In the genomic region with DNA sequence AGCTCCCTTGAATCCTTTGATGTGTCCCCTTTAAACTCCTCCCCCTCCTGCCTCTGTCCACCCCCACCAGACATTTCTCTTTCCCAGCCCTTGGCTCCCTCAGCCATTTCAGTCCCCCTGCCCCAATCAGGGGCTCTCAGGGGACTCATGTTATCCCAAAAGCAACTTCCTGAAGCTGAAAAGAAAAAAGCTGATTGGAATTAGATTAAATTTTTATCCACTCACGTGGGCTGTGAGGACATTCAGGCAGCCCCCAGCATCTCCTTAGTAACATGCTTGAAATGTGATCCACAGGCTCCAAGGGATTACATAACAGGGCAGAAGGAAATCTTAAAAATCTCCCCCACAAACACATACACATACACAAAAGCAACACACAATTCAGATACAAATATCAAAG, we compare ENCODE assay signal across 24 cellular contexts.
A peak's percentile ranks its signal among the peaks of the same experiment; 100 is the strongest.
DNase-seq lines count a peak whose midpoint lies in the region; ATAC-seq, FAIRE-seq and TF ChIP-seq lines count a peak whose summit lies in the region.
"Had no signal": no experiment of that assay in that cellular context is flagged by ENCODE, and none has a peak within 500 bp of the region (broad histone marks: within the 10 kb centered on the region; RNA-seq: fewer than 3 reads in every experiment).

No MANE protein-coding gene starts in this region.

- no peak for TF ChIP-seq POLR2A in A549 (IDR thresholded peaks at IDR 0.05; ENCODE audit: low read length)
- TF ChIP-seq POLR2A in HCT116 (IDR thresholded peaks at IDR 0.05; ENCODE audit: borderline replicate concordance, extremely low read depth, insufficient read depth, insufficient read length), result no peak
- TF ChIP-seq POLR2A in gastrocnemius medialis (IDR thresholded peaks at IDR 0.05), result no peak

- no peaks in the 10 kb centered on the region for H3K9me3 ChIP-seq in A549
- H3K9me3 ChIP-seq in HCT116 (ENCODE audit: control insufficient read depth in 1 of 2, insufficient read depth in 1 of 2, low read depth in 1 of 2, low read length in 2 of 2), result no peaks in the 10 kb centered on the region
- H3K9me3 ChIP-seq in gastrocnemius medialis, result no peaks in the 10 kb centered on the region
- H3K9me3 ChIP-seq: gastroesophageal sphincter, lower lobe of right lung, ovary, tibial nerve had no signal

- H3K9ac ChIP-seq in HCT116 (ENCODE audit: low read length), result no peak overlapping the region
- H3K9ac ChIP-seq: BLaER1 treated with 17β-estradiol and CSF1 and Interleukin-3, amounts not matched to agents 10 nM and 100 nM; KMS-11 had no signal

- H3K4me1 Mint-ChIP-seq in naive thymus-derived CD8-positive, alpha-beta T cell, result peaks cover 0 to 6% (median under 1%) of the 10 kb centered on the region in 4 donors

- 43% methylated on average over 1 of the region's 1 CpG for WGBS in A549 (ENCODE audit: missing lambda C conversion rate)

- H3K4me3 Mint-ChIP-seq in naive thymus-derived CD8-positive, alpha-beta T cell, result no peak overlapping the region
- H3K4me3 Mint-ChIP-seq: activated CD4-positive, alpha-beta memory T cell treated with anti-CD3 and anti-CD28 coated beads, Interleukin-2, amount 10 ng/mL, durations not matched to agents 7 days and 5 days; H9; stimulated activated naive CD8-positive, alpha-beta T cell treated with anti-CD3 and anti-CD28 coated beads, Interleukin-15, amount 100 ng/mL, for 72 hours had no signal

- in situ Hi-C loops in gastrocnemius medialis (cut with MboI; ENCODE audit: low sequenced_read_pairs in 4 of 4), result no loop called here

- peaks cover 0 to 14% (median 0%) of the 10 kb centered on the region in 9 donors for H3K9me3 Mint-ChIP-seq in naive thymus-derived CD8-positive, alpha-beta T cell

- POLR2A ChIA-PET in A549 (lab: Yijun Ruan, JAX), result no interaction called here
- POLR2A ChIA-PET in HCT116 (lab: Charles Lee), result no interaction called here
- POLR2A ChIA-PET in naive thymus-derived CD8-positive, alpha-beta T cell (lab: Charles Lee), result no interaction called here

- peaks cover 1 to 24% (median 21%) of the 10 kb centered on the region in 5 donors for H3K27me3 Mint-ChIP-seq in naive thymus-derived CD8-positive, alpha-beta T cell

- CTCF ChIA-PET in A549 (lab: Yijun Ruan, JAX) (interaction anchor here (1.2 to 4.8 kb wide), 6 partner anchors 13 to 131 kb away, joined by 3 to 31 read pairs (median 3); partner anchors contain the start of gene NEURL3), HCT116 (lab: Charles Lee) (no interaction called here)

- H3K27me3 ChIP-seq in HCT116 (ENCODE audit: insufficient read depth, low read length) (no peaks in the 10 kb centered on the region), gastrocnemius medialis (no peaks in the 10 kb centered on the region)
- H3K27me3 ChIP-seq: BLaER1 treated with 17β-estradiol and CSF1 and Interleukin-3, amounts not matched to agents 10 nM and 100 nM; ovary; tibial nerve had no signal

- H3K27ac Mint-ChIP-seq in naive thymus-derived CD8-positive, alpha-beta T cell, result peak overlapping the region in 1 of 10 donors; percentile 72
- H3K27ac Mint-ChIP-seq: activated CD4-positive, alpha-beta memory T cell treated with anti-CD3 and anti-CD28 coated beads, Interleukin-2, amount 10 ng/mL, durations not matched to agents 7 days and 5 days; H9; stimulated activated naive CD8-positive, alpha-beta T cell treated with anti-CD3 and anti-CD28 coated beads, Interleukin-15, amount 100 ng/mL, for 72 hours had no signal

- H3K4me2 ChIP-seq in A549 (peak overlapping the region; percentile 15), HCT116 (ENCODE audit: low read length) (no peak overlapping the region)
- H3K4me2 ChIP-seq: BLaER1 treated with 17β-estradiol and CSF1 and Interleukin-3, amounts not matched to agents 10 nM and 100 nM; KMS-11 had no signal

- H3K9me2 ChIP-seq in HCT116 (ENCODE audit: insufficient read depth), result no peaks in the 10 kb centered on the region

- intact Hi-C loops in HCT116 (cut with micrococcal nuclease) (no loop called here), gastrocnemius medialis (cut with DNase I; ENCODE audit: low total_unique reads) (no loop called here)

- no peaks in the 10 kb centered on the region for H4K20me1 ChIP-seq in HCT116 (ENCODE audit: insufficient read depth)
- H4K20me1 ChIP-seq: BLaER1 treated with 17β-estradiol and CSF1 and Interleukin-3, amounts not matched to agents 10 nM and 100 nM had no signal

- TF ChIP-seq CTCF in A549 (IDR thresholded peaks at IDR 0.05) (no peak), HCT116 (IDR thresholded peaks at IDR 0.05 in 2 of 3, conservative IDR thresholded peaks at IDR 0.05 in 1 of 3; ENCODE audit: borderline replicate concordance in 1 of 3, insufficient read depth in 1 of 3, low read depth in 2 of 3, low read length in 2 of 3) (no peak), choroid plexus epithelial cell (conservative IDR thresholded peaks at IDR 0.05; ENCODE audit: low read depth, low read length) (no peak), gastrocnemius medialis (IDR thresholded peaks at IDR 0.05 in 4 of 5, conservative IDR thresholded peaks at IDR 0.05 in 1 of 5) (no peak)

- no peak for TF ChIP-seq EP300 in A549 (IDR thresholded peaks at IDR 0.05)

- H3K4me3 ChIP-seq in A549 (no peak overlapping the region), HCT116 (replicated peaks in 1 of 2; ENCODE audit: low read depth in 1 of 2, low read length in 2 of 2) (no peak overlapping the region), choroid plexus epithelial cell (ENCODE audit: low read depth, low read length) (no peak overlapping the region), gastrocnemius medialis (no peak overlapping the region)
- H3K4me3 ChIP-seq: BLaER1 treated with 17β-estradiol and CSF1 and Interleukin-3, amounts not matched to agents 10 nM and 100 nM; gastroesophageal sphincter; lower lobe of right lung; ovary; tibial nerve had no signal

- RAD21 ChIA-PET in HCT116 (lab: Charles Lee; ENCODE audit: low non-redundant PET in 1 of 2, low total read pairs in 2 of 2, uncharacterized antibody in 2 of 2, unreplicated experiment in 2 of 2), result no interaction called here

- peaks cover 0 to 4% (median 0%) of the 10 kb centered on the region in 3 donors for H3K36me3 Mint-ChIP-seq in naive thymus-derived CD8-positive, alpha-beta T cell

- no TSS peak for BruUV-seq in HCT116 (replicated peaks; lab: Mats Ljungman, UMichigan)

- no peaks in the 10 kb centered on the region for H3K79me2 ChIP-seq in HCT116 (ENCODE audit: insufficient read depth, low read length)

- H3K27ac ChIP-seq in A549 (peak overlapping the region in 1 of 2 experiments; percentile 5; a peak in 1 of 6 replicates), HCT116 (ENCODE audit: low read depth, low read length) (no peak overlapping the region), gastrocnemius medialis (no peak overlapping the region)
- H3K27ac ChIP-seq: BLaER1 treated with 17β-estradiol and CSF1 and Interleukin-3, amounts not matched to agents 10 nM and 100 nM; gastroesophageal sphincter; KMS-11; lower lobe of right lung; ovary; tibial nerve had no signal

- TF ChIP-seq RAD21 in A549 (conservative IDR thresholded peaks at IDR 0.05 in 1 of 2, IDR thresholded peaks at IDR 0.05 in 1 of 2) (no peak), HCT116 (IDR thresholded peaks at IDR 0.05; ENCODE audit: low read depth) (no peak)

- FAIRE-seq in A549 (lab: Jason Lieb, UNC), result no peak
- FAIRE-seq: keratinocyte had no signal

- H2AFZ ChIP-seq in HCT116 (ENCODE audit: low read depth, low read length, poor library complexity, severe bottlenecking), result no peak overlapping the region

- peaks cover 28% of the 10 kb centered on the region for H3K4me1 ChIP-seq in A549
- peaks cover 16 to 29% of the 10 kb centered on the region in 2 experiments for H3K4me1 ChIP-seq in HCT116 (ENCODE audit: control insufficient read depth in 1 of 2, insufficient read depth in 2 of 2, low read length in 2 of 2)
- peaks cover 6 to 8% of the 10 kb centered on the region in 2 donors for H3K4me1 ChIP-seq in gastrocnemius medialis
- H3K4me1 ChIP-seq: gastroesophageal sphincter, lower lobe of right lung, tibial nerve had no signal

- H3K36me3 ChIP-seq in HCT116 (ENCODE audit: control insufficient read depth in 1 of 2, insufficient read depth in 2 of 2, low read length in 2 of 2) (no peaks in the 10 kb centered on the region), gastrocnemius medialis (no peaks in the 10 kb centered on the region)
- H3K36me3 ChIP-seq: BLaER1 treated with 17β-estradiol and CSF1 and Interleukin-3, amounts not matched to agents 10 nM and 100 nM; gastroesophageal sphincter; lower lobe of right lung; ovary; tibial nerve had no signal

- DNase-seq in A549 (ENCODE audit: low read depth in 1 of 2, low spot score in 1 of 2) (no peak), HCT116 (ENCODE audit: low read depth, low spot score) (no peak), choroid plexus epithelial cell (ENCODE audit: low read depth) (peak; percentile 78), myocyte (ENCODE audit: low read depth) (peak; percentile 19), DMS153 (lab: John Stamatoyannopoulos, UW) (no peak), gastrocnemius medialis (no peak), COLO668 (lab: John Stamatoyannopoulos, UW; ENCODE audit: unreplicated experiment) (no peak)
- no peak for DNase-seq in naive thymus-derived CD8-positive, alpha-beta T cell
- DNase-seq: activated CD4-positive, alpha-beta memory T cell treated with anti-CD3 and anti-CD28 coated beads, Interleukin-2, amount 10 ng/mL, durations not matched to agents 7 days and 5 days; activated CD4-positive, CD25-positive, alpha-beta regulatory T cell; activated gamma-delta T cell treated with Interleukin-2 at 50 U/mL for 16 hours; H9; lower lobe of right lung; NCI-H187; NCI-H69; ovary; right cardiac atrium; stimulated activated naive CD8-positive, alpha-beta T cell treated with anti-CD3 and anti-CD28 coated beads, Interleukin-15, amount 100 ng/mL, for 72 hours; T1000 had no signal

- no peak for ATAC-seq in A549
- no peak for ATAC-seq in HCT116
- ATAC-seq in naive thymus-derived CD8-positive, alpha-beta T cell, result no peak
- no peak for ATAC-seq in gastrocnemius medialis
- ATAC-seq: gastroesophageal sphincter; lower lobe of right lung; stimulated activated naive CD8-positive, alpha-beta T cell treated with anti-CD3 and anti-CD28 coated beads, Interleukin-15, amount 100 ng/mL, for 72 hours had no signal

TF ChIP-seq in A549, 52 proteins besides CTCF, POLR2A, EP300 and RAD21 (continues in another document):
- TF ChIP-seq FOSB (CRISPR knock-in tag; IDR thresholded peaks at IDR 0.05) (no peak), NFE2L2 (conservative IDR thresholded peaks at IDR 0.05; ENCODE audit: low read length) (no peak), HOXB5 (CRISPR knock-in tag; IDR thresholded peaks at IDR 0.05) (no peak), FOSL2 (IDR thresholded peaks at IDR 0.05) (no peak), FOSL2 (CRISPR knock-in tag; IDR thresholded peaks at IDR 0.05) (no peak), JUNB (IDR thresholded peaks at IDR 0.05) (no peak), SREBF2 (IDR thresholded peaks at IDR 0.05) (no peak)

TF ChIP-seq in HCT116, 20 proteins besides CTCF, POLR2A, EP300 and RAD21:
- TF ChIP-seq TCF7L2 (IDR thresholded peaks at IDR 0.05; ENCODE audit: borderline replicate concordance, extremely low read depth, insufficient read depth, insufficient read length) (peak; percentile 39), POLR2AphosphoS5 (IDR thresholded peaks at IDR 0.05; ENCODE audit: low read depth, low read length) (no peak)
- TF ChIP-seq, protein P1, sequence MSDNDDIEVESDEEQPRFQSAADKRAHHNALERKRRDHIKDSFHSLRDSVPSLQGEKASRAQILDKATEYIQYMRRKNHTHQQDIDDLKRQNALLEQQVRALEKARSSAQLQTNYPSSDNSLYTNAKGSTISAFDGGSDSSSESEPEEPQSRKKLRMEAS (IDR thresholded peaks at IDR 0.05), result no peak

Comparison
In these comparisons a context has a peak if more than half of its experiments do, and no peak if none do; other contexts are left out.
1. DNase-seq: peak in choroid plexus epithelial cell (single experiment) and myocyte (single experiment); none in A549 (0 of 2), HCT116 (single experiment), naive thymus-derived CD8-positive, alpha-beta T cell (0 of 10), DMS153 (single experiment), gastrocnemius medialis (0 of 2) and COLO668 (single experiment).